ENCODE assay signal across 1 cellular context in genomic region chr1:2972011-2972878, GRCh38.
TF ChIP-seq lines count a peak whose summit lies in the region.

No MANE protein-coding gene starts in this region.

TF ChIP-seq in HepG2, 621 proteins besides CTCF, POLR2A, EP300 and RAD21:
- TF ChIP-seq, protein P1, sequence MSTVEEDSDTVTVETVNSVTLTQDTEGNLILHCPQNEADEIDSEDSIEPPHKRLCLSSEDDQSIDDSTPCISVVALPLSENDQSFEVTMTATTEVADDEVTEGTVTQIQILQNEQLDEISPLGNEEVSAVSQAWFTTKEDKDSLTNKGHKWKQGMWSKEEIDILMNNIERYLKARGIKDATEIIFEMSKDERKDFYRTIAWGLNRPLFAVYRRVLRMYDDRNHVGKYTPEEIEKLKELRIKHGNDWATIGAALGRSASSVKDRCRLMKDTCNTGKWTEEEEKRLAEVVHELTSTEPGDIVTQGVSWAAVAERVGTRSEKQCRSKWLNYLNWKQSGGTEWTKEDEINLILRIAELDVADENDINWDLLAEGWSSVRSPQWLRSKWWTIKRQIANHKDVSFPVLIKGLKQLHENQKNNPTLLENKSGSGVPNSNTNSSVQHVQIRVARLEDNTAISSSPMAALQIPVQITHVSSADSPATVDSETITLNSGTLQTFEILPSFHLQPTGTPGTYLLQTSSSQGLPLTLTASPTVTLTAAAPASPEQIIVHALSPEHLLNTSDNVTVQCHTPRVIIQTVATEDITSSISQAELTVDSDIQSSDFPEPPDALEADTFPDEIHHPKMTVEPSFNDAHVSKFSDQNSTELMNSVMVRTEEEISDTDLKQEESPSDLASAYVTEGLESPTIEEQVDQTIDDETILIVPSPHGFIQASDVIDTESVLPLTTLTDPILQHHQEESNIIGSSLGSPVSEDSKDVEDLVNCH (CRISPR knock-in tag; IDR thresholded peaks at IDR 0.05), result no peak
- TF ChIP-seq ZNF263 (CRISPR knock-in tag; IDR thresholded peaks at IDR 0.05) (no peak), KAT8 (CRISPR knock-in tag; IDR thresholded peaks at IDR 0.05) (no peak), BRCA1 (CRISPR knock-in tag; IDR thresholded peaks at IDR 0.05) (no peak), ZNF878 (CRISPR knock-in tag; IDR thresholded peaks at IDR 0.05) (no peak), ZNF329 (CRISPR knock-in tag; IDR thresholded peaks at IDR 0.05; ENCODE audit: low read depth) (no peak), AHR (CRISPR knock-in tag; IDR thresholded peaks at IDR 0.05) (no peak), ZNF484 (CRISPR knock-in tag; IDR thresholded peaks at IDR 0.05; ENCODE audit: borderline replicate concordance, low read depth) (no peak), KLF15 (CRISPR knock-in tag; IDR thresholded peaks at IDR 0.05; ENCODE audit: borderline replicate concordance) (no peak), HNF4G (IDR thresholded peaks at IDR 0.05; ENCODE audit: borderline replicate concordance, low read depth, low read length) (no peak), HNF4G (CRISPR knock-in tag; IDR thresholded peaks at IDR 0.05; ENCODE audit: borderline replicate concordance, low read depth) (no peak), JUN (CRISPR knock-in tag; IDR thresholded peaks at IDR 0.05) (no peak), ARNTL (CRISPR knock-in tag; IDR thresholded peaks at IDR 0.05) (no peak), POLR2AphosphoS5 (IDR thresholded peaks at IDR 0.05; ENCODE audit: low read depth, low read length) (no peak), ETV6 (CRISPR knock-in tag; conservative IDR thresholded peaks at IDR 0.05) (no peak), MEIS2 (CRISPR knock-in tag; IDR thresholded peaks at IDR 0.05) (no peak), SP1 (IDR thresholded peaks at IDR 0.05) (no peak), SP1 (CRISPR knock-in tag; IDR thresholded peaks at IDR 0.05) (no peak)
- TF ChIP-seq, protein P2, sequence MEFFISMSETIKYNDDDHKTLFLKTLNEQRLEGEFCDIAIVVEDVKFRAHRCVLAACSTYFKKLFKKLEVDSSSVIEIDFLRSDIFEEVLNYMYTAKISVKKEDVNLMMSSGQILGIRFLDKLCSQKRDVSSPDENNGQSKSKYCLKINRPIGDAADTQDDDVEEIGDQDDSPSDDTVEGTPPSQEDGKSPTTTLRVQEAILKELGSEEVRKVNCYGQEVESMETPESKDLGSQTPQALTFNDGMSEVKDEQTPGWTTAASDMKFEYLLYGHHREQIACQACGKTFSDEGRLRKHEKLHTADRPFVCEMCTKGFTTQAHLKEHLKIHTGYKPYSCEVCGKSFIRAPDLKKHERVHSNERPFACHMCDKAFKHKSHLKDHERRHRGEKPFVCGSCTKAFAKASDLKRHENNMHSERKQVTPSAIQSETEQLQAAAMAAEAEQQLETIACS (CRISPR knock-in tag; IDR thresholded peaks at IDR 0.05), result no peak
